In the genomic region with DNA sequence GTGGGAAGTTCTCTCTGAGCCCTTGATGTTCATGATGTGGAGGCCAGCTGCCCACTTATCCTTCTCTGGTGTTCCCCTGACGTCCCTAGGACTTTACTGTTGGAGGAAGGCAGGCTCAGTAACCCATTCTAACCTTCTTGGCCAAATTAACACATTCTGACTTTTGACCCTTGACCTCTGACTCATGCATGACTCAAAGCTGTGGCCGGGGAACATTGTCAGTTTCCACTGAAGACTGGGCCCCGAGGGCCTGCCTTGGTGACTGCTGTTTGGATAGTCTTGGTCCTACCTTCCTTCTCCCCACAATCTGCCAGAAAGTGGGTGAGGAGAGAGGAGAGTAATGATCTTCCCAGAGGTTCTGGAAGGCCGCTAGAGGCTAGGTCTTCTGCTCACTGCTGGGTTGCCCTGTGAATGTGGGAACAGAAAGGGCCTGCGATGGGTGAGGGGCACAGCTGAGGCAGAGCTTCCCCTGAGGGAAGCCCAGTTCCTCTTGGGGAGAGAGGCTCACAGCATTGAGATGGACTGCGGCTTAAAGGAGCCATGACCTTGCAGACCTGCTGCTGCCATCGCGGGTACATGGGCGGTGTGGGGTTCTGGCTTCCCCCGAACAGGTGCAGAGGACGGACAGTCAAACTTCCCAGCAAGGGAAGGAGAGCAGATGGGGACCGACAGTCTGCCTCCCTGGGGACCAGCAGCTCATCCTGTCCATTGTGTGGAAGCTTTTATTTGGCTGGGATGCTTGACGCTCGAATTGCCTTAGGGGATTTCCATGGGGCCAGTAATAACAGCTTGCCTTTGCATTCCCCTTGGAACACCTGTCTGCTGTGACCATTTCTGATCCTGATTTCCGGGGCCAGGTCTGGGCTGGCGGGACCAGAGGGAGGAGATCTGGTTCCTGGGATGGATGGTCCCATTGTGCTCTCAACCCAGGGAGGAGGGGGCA, we compare ENCODE assay signal across 9 cellular contexts. TPM values are rescaled to one million over a fixed set of nuclear protein-coding genes. Genes with fewer than 3 reads are reported as not detected.
DNase-seq lines count a peak whose midpoint lies in the region; ATAC-seq and TF ChIP-seq lines count a peak whose summit lies in the region.
"Had no signal": no experiment of that assay in that cellular context is flagged by ENCODE, and none has a peak within 500 bp of the region (broad histone marks: within the 10 kb centered on the region; RNA-seq: fewer than 3 reads in every experiment).

No MANE protein-coding gene starts in this region.

- H3K9me2 ChIP-seq in hepatocyte (replicated peaks; ENCODE audit: insufficient read depth) = no peaks in the 10 kb centered on the region

- ATAC-seq in GM18511 (IDR thresholded peaks at IDR 0.05; ENCODE audit: unreplicated experiment) (no peak), T-cell (replicated peaks in 1 of 4) (no peak)

- H3K27ac ChIP-seq in hepatocyte = no peak overlapping the region

- WGBS in hepatocyte (ENCODE audit: low lambda C conversion rate, missing lambda C conversion rate) = 82% methylated on average over 16 of the region's 16 CpGs

- peaks cover 0 to 6% (median 2%) of the 10 kb centered on the region in 3 donors for H3K27me3 Mint-ChIP-seq in CD14-positive monocyte (ENCODE audit: low read depth in 3 of 3)
- H3K27me3 Mint-ChIP-seq in T-cell = no peaks in the 10 kb centered on the region

- H3K9me3 ChIP-seq in hepatocyte (ENCODE audit: low read depth) = no peaks in the 10 kb centered on the region

- H3K9me3 Mint-ChIP-seq in CD14-positive monocyte (no peaks in the 10 kb centered on the region), T-cell (no peaks in the 10 kb centered on the region)

- H3K27me3 ChIP-seq in hepatocyte = no peaks in the 10 kb centered on the region

- H3K4me3 Mint-ChIP-seq in CD14-positive monocyte (peak overlapping the region; percentile 51 to 56), T-cell (no peak overlapping the region)

- intact Hi-C loops in CD14-positive monocyte (cut with micrococcal nuclease) = no loop called here

- no peak overlapping the region for H2AFZ ChIP-seq in hepatocyte

- H3K4me2 ChIP-seq in hepatocyte = no peak overlapping the region

- H3K4me1 ChIP-seq in hepatocyte (ENCODE audit: insufficient read depth) = no peaks in the 10 kb centered on the region

- no peaks in the 10 kb centered on the region for H3K36me3 Mint-ChIP-seq in CD14-positive monocyte
- H3K36me3 Mint-ChIP-seq in T-cell = no peaks in the 10 kb centered on the region

- no peaks in the 10 kb centered on the region for H3K79me2 ChIP-seq in hepatocyte

- peaks cover 26% of the 10 kb centered on the region for H3K4me1 Mint-ChIP-seq in CD14-positive monocyte
- no peaks in the 10 kb centered on the region for H3K4me1 Mint-ChIP-seq in T-cell

- H3K27ac Mint-ChIP-seq in CD14-positive monocyte (peak overlapping the region; percentile 80 to 94 (median 91)), T-cell (peak overlapping the region in 1 of 2 donors; percentile 28)

- CTCF ChIA-PET in T-cell (lab: Charles Lee) = no interaction called here

- POLR2A ChIA-PET in T-cell (lab: Charles Lee) = no interaction called here

- H3K4me3 ChIP-seq in hepatocyte = no peak overlapping the region

- no peak for TF ChIP-seq CTCF in CD14-positive monocyte (IDR thresholded peaks at IDR 0.05)
- no peak for TF ChIP-seq CTCF in hepatocyte (IDR thresholded peaks at IDR 0.05; ENCODE audit: poor library complexity)

- DNase-seq in CD14-positive monocyte (ENCODE audit: low spot score) (peak; percentile 70), HT-29 (ENCODE audit: low spot score) (peak; percentile 23), RPMI7951 (ENCODE audit: low read depth) (peak; percentile 93), hepatocyte (ENCODE audit: low spot score) (peak; percentile 23), GOT3 (lab: John Stamatoyannopoulos, UW) (no peak), T-cell (no peak), KG1 (lab: John Stamatoyannopoulos, UW) (no peak)
- DNase-seq: foreskin melanocyte had no signal

- H3K36me3 ChIP-seq in hepatocyte (replicated peaks; ENCODE audit: insufficient read depth, low read depth) = no peaks in the 10 kb centered on the region

- no peaks in the 10 kb centered on the region for H4K20me1 ChIP-seq in hepatocyte (ENCODE audit: insufficient read depth, poor library complexity, severe bottlenecking)

RNA-seq across cellular contexts. Expression of a gene that starts 43.8 kb away (rescaled TPM):
- polyA plus RNA-seq in CD14-positive monocyte = not detected
- 0.03 and 0.15 TPM in 2 replicates for total RNA-seq in HT-29 (2014; rRNA removed; shearing (Covaris generic))
- 10.1 and 11.0 TPM in 2 replicates for total RNA-seq in RPMI7951 (2014; rRNA removed; shearing (Covaris generic))
- total RNA-seq in hepatocyte = 0.60 and 0.87 TPM in 2 replicates
- 0.95 and 2.1 TPM in 2 replicates for polyA plus RNA-seq in hepatocyte
- under 1 TPM in 4 of 5 donors, not detected in 1; 0.09 to 0.13 (median 0.10) TPM for total RNA-seq in T-cell

Comparison
In these comparisons a context has a peak if more than half of its experiments do, and no peak if none do; other contexts are left out.
1. DNase-seq: peak in CD14-positive monocyte (single experiment), HT-29 (single experiment), RPMI7951 (single experiment) and hepatocyte (single experiment); none in GOT3 (single experiment), T-cell (0 of 34) and KG1 (single experiment).
2. H3K4me3 Mint-ChIP-seq: peak in CD14-positive monocyte (2 of 2); none in T-cell (0 of 3).